In the genomic region with DNA sequence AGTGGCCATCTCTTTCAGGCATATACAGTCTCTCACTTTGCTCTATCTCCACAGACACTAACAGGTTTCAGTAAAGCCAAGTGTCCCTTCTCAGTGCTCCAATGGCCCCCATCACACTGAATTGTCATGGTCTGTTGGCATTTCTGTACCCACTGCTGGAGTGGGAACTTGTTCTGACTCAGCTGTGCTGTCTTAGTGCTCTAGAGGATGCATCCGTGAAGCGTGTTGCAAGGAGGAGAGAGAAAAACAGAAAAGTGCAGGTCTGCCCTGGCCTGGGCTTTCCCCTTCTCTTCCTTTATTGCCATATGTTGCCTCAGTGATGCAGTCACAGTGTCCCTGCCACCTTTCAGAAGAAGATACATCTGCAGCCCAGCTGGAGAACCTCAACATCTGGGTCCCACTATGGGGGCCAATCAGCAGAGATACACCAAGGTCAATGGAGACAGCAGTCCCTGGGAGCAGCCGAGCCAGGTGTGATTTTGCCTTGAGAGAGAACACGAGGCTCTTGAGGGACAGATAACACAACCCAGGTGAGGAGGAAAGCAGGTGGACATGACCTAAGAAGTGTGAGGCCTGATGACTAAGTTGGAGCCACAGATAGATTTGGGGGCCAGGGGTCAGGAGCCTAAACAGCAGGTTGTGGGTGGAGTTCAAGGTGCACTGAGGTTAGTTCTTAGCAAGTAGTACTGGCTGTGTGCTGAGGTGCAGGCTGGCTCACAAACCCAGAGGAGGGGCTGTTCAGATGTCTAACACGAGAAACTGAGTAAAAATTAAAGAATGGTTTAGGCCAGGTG, we compare ENCODE assay signal across 18 cellular contexts. TPM values are rescaled to one million over a fixed set of nuclear protein-coding genes. Genes with fewer than 3 reads are reported as not detected.
DNase-seq lines count a peak whose midpoint lies in the region; ATAC-seq, FAIRE-seq and TF ChIP-seq lines count a peak whose summit lies in the region.
"Had no signal": no experiment of that assay in that cellular context is flagged by ENCODE, and none has a peak within 500 bp of the region (broad histone marks: within the 10 kb centered on the region; RNA-seq: fewer than 3 reads in every experiment).

No MANE protein-coding gene starts in this region.

- POLR2A ChIA-PET in CD4-positive, alpha-beta memory T cell (lab: Charles Lee; ENCODE audit: partially characterized antibody): interaction anchor here (1.0 kb wide), 1 partner anchor 10 kb away, joined by 4 read pairs; no protein-coding TSS in a partner anchor

- peaks cover 3 to 5% of the 10 kb centered on the region in 2 donors for H3K36me3 Mint-ChIP-seq in CD4-positive, alpha-beta memory T cell

- H3K9me3 Mint-ChIP-seq in CD4-positive, alpha-beta memory T cell: peaks cover 0 to 3% (median 0%) of the 10 kb centered on the region in 8 donors

- intact Hi-C loops in CD4-positive, alpha-beta memory T cell (cut with micrococcal nuclease): no loop called here

- ATAC-seq in HG03175 (IDR thresholded peaks at IDR 0.05; ENCODE audit: unreplicated experiment) (peak; percentile 31), HG02970 (IDR thresholded peaks at IDR 0.05; ENCODE audit: low FRiP score, unreplicated experiment) (no peak)
- ATAC-seq: esophagus mucosa, heart left ventricle, Panc1 had no signal

- TF ChIP-seq POLR2A in GM12892 (IDR thresholded peaks at IDR 0.05; ENCODE audit: low read depth, low read length): no peak
- TF ChIP-seq POLR2A in H54 (IDR thresholded peaks at IDR 0.05; ENCODE audit: low read depth, low read length): no peak

- H3K27me3 ChIP-seq in CD4-positive, alpha-beta memory T cell (ENCODE audit: insufficient read depth, low read length): no peaks in the 10 kb centered on the region
- H3K27me3 ChIP-seq: heart left ventricle had no signal

- H3K4me1 ChIP-seq in CD4-positive, alpha-beta memory T cell (ENCODE audit: insufficient read depth, low read length): peaks cover 36% of the 10 kb centered on the region
- H3K4me1 ChIP-seq: parathyroid adenoma had no signal

- peak overlapping the region in 6 of 7 donors; percentile 27 to 81 (median 58) for H3K27ac Mint-ChIP-seq in CD4-positive, alpha-beta memory T cell

- no peaks in the 10 kb centered on the region for H3K36me3 ChIP-seq in CD4-positive, alpha-beta memory T cell (ENCODE audit: insufficient read depth, low read length)

- no peak for DNase-seq in CD4-positive, alpha-beta memory T cell
- DNase-seq in GM12892 (ENCODE audit: insufficient read length) (no peak), epithelial cell of prostate (ENCODE audit: low read depth, low spot score) (no peak), NCI-H1092 treated with DMSO at 0.1 percent for 48 hours (lab: John Stamatoyannopoulos, UW) (no peak), H54 (ENCODE audit: insufficient read length, low spot score) (no peak), COR-L47 (lab: John Stamatoyannopoulos, UW) (no peak)
- DNase-seq: dermis blood vessel endothelial cell, DMS79, heart left ventricle, kidney glomerular epithelial cell, NCI-H1930, NCI-H69 had no signal

- peak; percentile 30 for FAIRE-seq in GM12892 (lab: Jason Lieb, UNC)
- FAIRE-seq in H54 (lab: Jason Lieb, UNC): no peak

- H3K4me1 Mint-ChIP-seq in CD4-positive, alpha-beta memory T cell: peaks cover 19 to 36% (median 31%) of the 10 kb centered on the region in 4 donors

- no peak overlapping the region for H3K4me3 Mint-ChIP-seq in CD4-positive, alpha-beta memory T cell

- H3K9me3 ChIP-seq in CD4-positive, alpha-beta memory T cell (ENCODE audit: control insufficient read depth in 1 of 2, low read length in 2 of 2): no peaks in the 10 kb centered on the region
- H3K9me3 ChIP-seq: heart left ventricle had no signal

- no peak overlapping the region for H3K4me3 ChIP-seq in CD4-positive, alpha-beta memory T cell (ENCODE audit: low read length in 2 of 2)
- H3K4me3 ChIP-seq: heart left ventricle, skin epidermis had no signal

- no peaks in the 10 kb centered on the region for H3K27me3 Mint-ChIP-seq in CD4-positive, alpha-beta memory T cell

- no peak overlapping the region for H3K27ac ChIP-seq in CD4-positive, alpha-beta memory T cell (ENCODE audit: low read depth, low read length)
- peak overlapping the region; percentile 76 for H3K27ac ChIP-seq in epithelial cell of prostate
- H3K27ac ChIP-seq: heart left ventricle, parathyroid adenoma had no signal

- CTCF ChIA-PET in CD4-positive, alpha-beta memory T cell (lab: Charles Lee; ENCODE audit: partially characterized antibody): interaction anchor here (0.7 to 8.7 kb wide), 6 partner anchors 12 to 152 kb away, joined by 3 to 201 read pairs (median 36); no protein-coding TSS in a partner anchor

RNA-seq across cellular contexts. Expression of a gene that starts 5.6 kb away (rescaled TPM):
- total RNA-seq in CD4-positive, alpha-beta memory T cell: 100 to 1,000 TPM; 319 to 320 TPM
- polyA plus RNA-seq in CD4-positive, alpha-beta memory T cell: 10 to 100 TPM; 22.8 to 68.7 TPM
- polyA plus RNA-seq in GM12892 (2012; ENCODE audit: missing spikeins): 73.2 TPM
